In genomic region chr9:31683126-31683525, GRCh38 we compare ENCODE assay signal across 25 cellular contexts.
DNase-seq lines count a peak whose midpoint lies in the region; TF ChIP-seq lines count a peak whose summit lies in the region.
"Had no signal": no experiment of that assay in that cellular context is flagged by ENCODE, and none has a peak within 500 bp of the region (broad histone marks: within the 10 kb centered on the region; RNA-seq: fewer than 3 reads in every experiment).

No MANE protein-coding gene starts in this region.

- H3K4me1 Mint-ChIP-seq in brain, result peaks cover 12% of the 10 kb centered on the region
- H3K4me1 Mint-ChIP-seq: activated CD4-positive, alpha-beta T cell treated with anti-CD3 and anti-CD28 coated beads for 36 hours; neural crest cell had no signal

- peak overlapping the region in 3 of 5 experiments; percentile 9 to 63 (median 10) for H3K27ac Mint-ChIP-seq in brain
- H3K27ac Mint-ChIP-seq: activated CD4-positive, alpha-beta T cell treated with anti-CD3 and anti-CD28 coated beads for 36 hours; activated naive CD4-positive, alpha-beta T cell treated with anti-CD3 and anti-CD28 coated beads for 36 hours; dendritic cell treated with granulocyte-macrophage colony-stimulating factor and Interleukin-4, amounts not matched to agents 40 ng/mL and 50 ng/mL, for 4 days; stimulated activated naive CD8-positive, alpha-beta T cell treated with anti-CD3 and anti-CD28 coated beads, Interleukin-15, Interleukin-2, amounts not matched to agents 100 ng/mL and 50 ng/mL, for 24 hours; T-helper 1 cell treated with Interleukin-12 subunit alpha and Interleukin-12 subunit beta and Interleukin-4 antibody, amounts not matched to agents 30 μg/mL and 1 μg/mL, for 36 hours had no signal

- no peaks in the 10 kb centered on the region for H3K36me3 ChIP-seq in ACC112 (ENCODE audit: insufficient read depth, low read length)
- H3K36me3 ChIP-seq: BLaER1, cardiac muscle cell, right lobe of liver, SJSA1 had no signal

- H3K4me3 Mint-ChIP-seq in brain, result peak overlapping the region in 1 of 5 experiments; percentile 4
- H3K4me3 Mint-ChIP-seq: activated CD4-positive, alpha-beta T cell treated with anti-CD3 and anti-CD28 coated beads for 36 hours; activated naive CD4-positive, alpha-beta T cell treated with anti-CD3 and anti-CD28 coated beads for 36 hours; dendritic cell treated with granulocyte-macrophage colony-stimulating factor and Interleukin-4, amounts not matched to agents 40 ng/mL and 50 ng/mL, for 4 days; neural crest cell; stimulated activated naive CD8-positive, alpha-beta T cell treated with anti-CD3 and anti-CD28 coated beads, Interleukin-15, Interleukin-2, amounts not matched to agents 100 ng/mL and 50 ng/mL, for 24 hours; T-helper 1 cell treated with Interleukin-12 subunit alpha and Interleukin-12 subunit beta and Interleukin-4 antibody, amounts not matched to agents 30 μg/mL and 1 μg/mL, for 36 hours had no signal

- no peak for TF ChIP-seq CTCF in brain (conservative IDR thresholded peaks at IDR 0.05)

- H3K27me3 ChIP-seq in ACC112 (ENCODE audit: insufficient read depth, low read length), result peaks cover 3% of the 10 kb centered on the region
- H3K27me3 ChIP-seq: BLaER1, cardiac muscle cell, right lobe of liver, SJSA1 had no signal

- H3K9me3 Mint-ChIP-seq in brain, result peaks cover 0 to 9% (median 0%) of the 10 kb centered on the region in 5 experiments
- H3K9me3 Mint-ChIP-seq: activated naive CD4-positive, alpha-beta T cell treated with anti-CD3 and anti-CD28 coated beads for 36 hours; neural crest cell; T-helper 1 cell treated with Interleukin-12 subunit alpha and Interleukin-12 subunit beta and Interleukin-4 antibody, amounts not matched to agents 30 μg/mL and 1 μg/mL, for 36 hours had no signal

- no peaks in the 10 kb centered on the region for H3K4me1 ChIP-seq in ACC112 (ENCODE audit: control insufficient read depth, insufficient read depth, low read length, unreplicated experiment)
- H3K4me1 ChIP-seq: BLaER1, Caco-2, right lobe of liver, SJSA1 had no signal

- peak; percentile 52 for DNase-seq in LHCN-M2 (ENCODE audit: low read depth)
- DNase-seq in NCI-H69 (lab: John Stamatoyannopoulos, UW), result peak; percentile 95
- no peak for DNase-seq in D341Med (ENCODE audit: low spot score)
- DNase-seq in mucosa of gallbladder (ENCODE audit: low spot score), result no peak
- DNase-seq in cerebellar nuclear complex (lab: John Stamatoyannopoulos, UW), result no peak
- DNase-seq in stimulated activated CD4-positive, alpha-beta T cell treated with anti-CD3 and anti-CD28 coated beads, Interleukin-4, amount 100 ng/mL, for 1 hour, result no peak
- DNase-seq: ACHN; activated CD4-positive, alpha-beta T cell treated with anti-CD3 and anti-CD28 coated beads for 36 hours; activated naive CD4-positive, alpha-beta T cell treated with anti-CD3 and anti-CD28 coated beads for 36 hours; activated T-cell treated with anti-CD3 and anti-CD28 coated beads, Interleukin-2, amount 50 U/mL, for 48 hours; amniotic stem cell; Caco-2; kidney; NCI-H1417 treated with DMSO at 0.1 percent for 48 hours; NCI-H226; right lobe of liver had no signal

- H3K79me2 ChIP-seq in ACC112 (ENCODE audit: control insufficient read depth, insufficient read depth, low read length, unreplicated experiment), result no peaks in the 10 kb centered on the region

- no peak overlapping the region for H3K27ac ChIP-seq in ACC112 (ENCODE audit: low read depth, low read length)
- H3K27ac ChIP-seq: BLaER1, cardiac muscle cell, right lobe of liver, SJSA1 had no signal

- H2AFZ ChIP-seq in ACC112 (ENCODE audit: low read length, unreplicated experiment), result peak overlapping the region; percentile 11

- H3K4me3 ChIP-seq in ACC112 (ENCODE audit: low read depth, low read length), result no peak overlapping the region
- H3K4me3 ChIP-seq: BLaER1, cardiac muscle cell, right lobe of liver, SJSA1 had no signal

- H3K36me3 Mint-ChIP-seq in brain, result no peaks in the 10 kb centered on the region

- peaks cover 9% of the 10 kb centered on the region for H3K27me3 Mint-ChIP-seq in brain
- H3K27me3 Mint-ChIP-seq: activated CD4-positive, alpha-beta T cell treated with anti-CD3 and anti-CD28 coated beads for 36 hours; dendritic cell treated with granulocyte-macrophage colony-stimulating factor and Interleukin-4, amounts not matched to agents 40 ng/mL and 50 ng/mL, for 4 days; stimulated activated naive CD8-positive, alpha-beta T cell treated with anti-CD3 and anti-CD28 coated beads, Interleukin-15, Interleukin-2, amounts not matched to agents 100 ng/mL and 50 ng/mL, for 24 hours had no signal

Comparison
In these comparisons a context has a peak if more than half of its experiments do, and no peak if none do; other contexts are left out.
1. DNase-seq: peak in LHCN-M2 (single experiment) and NCI-H69 (single experiment); none in D341Med (single experiment), mucosa of gallbladder (single experiment), cerebellar nuclear complex (0 of 2) and stimulated activated CD4-positive, alpha-beta T cell treated with anti-CD3 and anti-CD28 coated beads, Interleukin-4, amount 100 ng/mL, for 1 hour (single experiment).